ENCODE assay signal across 1 cellular context in genomic region chr1:40007481-40008034, GRCh38. TPM values are rescaled to one million over a fixed set of nuclear protein-coding genes. Genes with fewer than 3 reads are reported as not detected.
"Had no signal": no experiment of that assay in that cellular context is flagged by ENCODE, and none has a peak within 500 bp of the region (broad histone marks: within the 10 kb centered on the region; RNA-seq: fewer than 3 reads in every experiment).

No MANE protein-coding gene starts in this region.

RNA-seq across cellular contexts. Expression of gene MFSD2A, which starts 52.6 kb away (rescaled TPM):
- total RNA-seq: HepG2 had no signal
